13 cellular contexts compared by ENCODE assay signal in genomic region chr5:37834542-37835399, GRCh38. TPM values are rescaled to one million over a fixed set of nuclear protein-coding genes. Genes with fewer than 3 reads are reported as not detected.
DNase-seq lines count a peak whose midpoint lies in the region; ATAC-seq, FAIRE-seq and TF ChIP-seq lines count a peak whose summit lies in the region.
"Had no signal": no experiment of that assay in that cellular context is flagged by ENCODE, and none has a peak within 500 bp of the region (broad histone marks: within the 10 kb centered on the region; RNA-seq: fewer than 3 reads in every experiment).

No MANE protein-coding gene starts in this region.

- H4K91ac ChIP-seq in H1 (replicated peaks; ENCODE audit: insufficient read length, low read length) = no peak overlapping the region

- H2AFZ ChIP-seq in H1 (ENCODE audit: low read length) = peak overlapping the region; percentile 35; the same call in 1 of the 2 replicates

- TF ChIP-seq EP300 in H1 (IDR thresholded peaks at IDR 0.05; ENCODE audit: borderline replicate concordance in 1 of 2, low read depth in 2 of 2, low read length in 2 of 2) = no peak

- no peak for TF ChIP-seq POLR2A in H1 (IDR thresholded peaks at IDR 0.05; ENCODE audit: control extremely low read depth in 1 of 2, low read depth in 2 of 2, low read length in 2 of 2)

- H2BK15ac ChIP-seq in H1 (ENCODE audit: low read length) = no peak overlapping the region

- H2BK12ac ChIP-seq in H1 (ENCODE audit: low read depth, low read length) = peak overlapping the region; percentile 77; the same call in 1 of the 2 replicates

- peak; percentile 2 to 28; a peak in 3 of 4 replicates for TF ChIP-seq RAD21 in H1 (IDR thresholded peaks at IDR 0.05 in 1 of 2, conservative IDR thresholded peaks at IDR 0.05 in 1 of 2; ENCODE audit: low read depth in 2 of 2, low read length in 2 of 2)

- H3K4me1 Mint-ChIP-seq in stimulated activated naive CD8-positive, alpha-beta T cell treated with anti-CD3 and anti-CD28 coated beads, Interleukin-15, amount 100 ng/mL, for 72 hours = peaks cover 49% of the 10 kb centered on the region
- peaks cover 75% of the 10 kb centered on the region for H3K4me1 Mint-ChIP-seq in nephron progenitor cell

- no peaks in the 10 kb centered on the region; a peak in 1 of 4 replicates for H3K9me3 ChIP-seq in H1 (ENCODE audit: insufficient read depth in 2 of 2, low read depth in 1 of 2, low read length in 1 of 2)
- H3K9me3 ChIP-seq in mucosa of descending colon = no peaks in the 10 kb centered on the region
- H3K9me3 ChIP-seq in kidney (ENCODE audit: control insufficient read depth in 1 of 2, low read length in 2 of 2) = no peaks in the 10 kb centered on the region

- peak overlapping the region; percentile 9 for H3K18ac ChIP-seq in H1 (ENCODE audit: extremely low read depth, low read length)

- H3K36me3 ChIP-seq in H1 (ENCODE audit: control insufficient read depth in 2 of 4, insufficient read depth in 4 of 4, low read length in 3 of 4) (peaks cover 0 to 6% (median 0%) of the 10 kb centered on the region in 4 experiments; a peak in 1 of 8 replicates), mucosa of descending colon (ENCODE audit: low read depth) (no peaks in the 10 kb centered on the region), kidney (ENCODE audit: control insufficient read depth in 1 of 2, insufficient read depth in 2 of 2, low read length in 2 of 2) (no peaks in the 10 kb centered on the region)
- H3K36me3 ChIP-seq: BLaER1 had no signal

- H3K27me3 ChIP-seq in H1 (replicated peaks in 1 of 4; ENCODE audit: control insufficient read depth in 3 of 4, extremely low read depth in 1 of 4, insufficient read depth in 3 of 4, low read length in 3 of 4) = peaks cover 50 to 71% (median 68%) of the 10 kb centered on the region in 4 experiments

- peaks cover 97% of the 10 kb centered on the region for H3K27me3 Mint-ChIP-seq in stimulated activated naive CD8-positive, alpha-beta T cell treated with anti-CD3 and anti-CD28 coated beads, Interleukin-15, amount 100 ng/mL, for 72 hours
- H3K27me3 Mint-ChIP-seq in nephron progenitor cell (ENCODE audit: low read depth, poor library complexity) = peaks cover 71% of the 10 kb centered on the region

- peaks cover 0 to 25% (median 14%) of the 10 kb centered on the region in 4 experiments; a peak in 6 of 7 replicates for H3K4me1 ChIP-seq in H1 (replicated peaks in 1 of 4; ENCODE audit: control insufficient read depth in 3 of 4, insufficient read depth in 4 of 4, low read length in 3 of 4)
- H3K4me1 ChIP-seq in mucosa of descending colon (ENCODE audit: low read depth) = peaks cover 6% of the 10 kb centered on the region
- peaks cover 0 to 18% of the 10 kb centered on the region in 2 donors for H3K4me1 ChIP-seq in kidney (ENCODE audit: control insufficient read depth in 1 of 2, insufficient read depth in 1 of 2, low read depth in 1 of 2, low read length in 2 of 2)

- H3K9me3 Mint-ChIP-seq in stimulated activated naive CD8-positive, alpha-beta T cell treated with anti-CD3 and anti-CD28 coated beads, Interleukin-15, amount 100 ng/mL, for 72 hours = no peaks in the 10 kb centered on the region
- H3K9me3 Mint-ChIP-seq in nephron progenitor cell = no peaks in the 10 kb centered on the region

- FAIRE-seq in H1 (lab: Jason Lieb, UNC) (no peak), kidney (lab: Jason Lieb, UNC) (no peak)
- FAIRE-seq: RCC 7860 had no signal

- H3K79me2 ChIP-seq in H1 (ENCODE audit: control insufficient read depth in 1 of 2, insufficient read depth in 2 of 2, low read length in 2 of 2) = no peaks in the 10 kb centered on the region

- intact Hi-C loops in mucosa of descending colon (cut with DNase I, micrococcal nuclease) (loop anchor here in 1 of 2 donors (5.0 kb wide), 1 partner anchor 353 kb away; no protein-coding TSS in a partner anchor), kidney (cut with DNase I) (loop anchor here (5.0 kb wide), 2 partner anchors 353 to 363 kb away; no protein-coding TSS in a partner anchor)

- no peaks in the 10 kb centered on the region for H4K20me1 ChIP-seq in H1 (replicated peaks in 1 of 2; ENCODE audit: control insufficient read depth in 1 of 2, insufficient read depth in 2 of 2, low read length in 2 of 2)
- H4K20me1 ChIP-seq: BLaER1 had no signal

- no peak overlapping the region for H4K5ac ChIP-seq in H1 (ENCODE audit: insufficient read length, low read depth, low read length)

- no peak overlapping the region for H3K14ac ChIP-seq in H1 (ENCODE audit: insufficient read length)

- no peak overlapping the region for H2AK5ac ChIP-seq in H1 (ENCODE audit: low read depth, low read length)

- H3K56ac ChIP-seq in H1 (replicated peaks; ENCODE audit: insufficient read length, low read depth, low read length) = no peak overlapping the region

- POLR2A ChIA-PET in H1 (lab: Charles Lee; ENCODE audit: partially characterized antibody) = interaction anchor here (0.6 kb wide), 1 partner anchor 433 kb away, joined by 3 read pairs; no protein-coding TSS in a partner anchor

- no peaks in the 10 kb centered on the region for H3K79me1 ChIP-seq in H1 (ENCODE audit: low read depth, low read length)

- H3K4me3 ChIP-seq in H1 (ENCODE audit: extremely low read depth in 1 of 4, insufficient read depth in 2 of 4, low read depth in 3 of 4, low read length in 4 of 4) (peak overlapping the region; percentile 23 to 59 (median 44)), mucosa of descending colon (no peak overlapping the region), kidney (ENCODE audit: low read length in 2 of 2) (no peak overlapping the region)
- H3K4me3 ChIP-seq: BLaER1 had no signal

- no peak overlapping the region for H4K8ac ChIP-seq in H1 (ENCODE audit: extremely low read depth, insufficient read depth, low read length)

- H3K9ac ChIP-seq in H1 (replicated peaks in 1 of 4; ENCODE audit: extremely low read depth in 1 of 4, low read depth in 3 of 4, low read length in 3 of 4) (no peak overlapping the region), kidney (ENCODE audit: low read length in 2 of 2) (no peak overlapping the region)
- H3K9ac ChIP-seq: BLaER1 had no signal

- H3K27ac ChIP-seq in H1 (ENCODE audit: low read depth, low read length) = no peak overlapping the region
- no peak overlapping the region for H3K27ac ChIP-seq in kidney (ENCODE audit: low read depth in 2 of 2, low read length in 2 of 2)
- H3K27ac ChIP-seq: BLaER1 had no signal

- H3K4me2 ChIP-seq in H1 (ENCODE audit: insufficient read depth in 1 of 2, low read depth in 2 of 2, low read length in 2 of 2) = peak overlapping the region; percentile 86 to 87
- H3K4me2 ChIP-seq: BLaER1 had no signal

- 3% methylated on average over 31 of the region's 65 CpGs; no CpG with 5 or more reads in 1 of the 2 experiments for WGBS in H1 (ENCODE audit: extremely low coverage in 1 of 2, insufficient coverage in 1 of 2, insufficient read length in 1 of 2, insufficient replicate concordance in 2 of 2, low coverage in 1 of 2, low lambda C conversion rate in 2 of 2, missing lambda C conversion rate in 1 of 2), 2 experiments

- peaks cover 20% of the 10 kb centered on the region for H3K23me2 ChIP-seq in H1 (ENCODE audit: low read depth, low read length)

- TF ChIP-seq CTCF in H1 (IDR thresholded peaks at IDR 0.05; ENCODE audit: control extremely low read depth in 1 of 3, insufficient read depth in 1 of 3, low read depth in 1 of 3, low read length in 3 of 3) (peak in 1 of 3 experiments; percentile 14; a peak in 1 of 4 replicates), nephron progenitor cell (IDR thresholded peaks at IDR 0.05) (no peak), mucosa of descending colon (IDR thresholded peaks at IDR 0.05) (no peak), kidney (IDR thresholded peaks at IDR 0.05; ENCODE audit: borderline replicate concordance, extremely low read depth, insufficient read depth) (no peak)

- no peak overlapping the region for H3K23ac ChIP-seq in H1 (ENCODE audit: insufficient read length)

- H3K4me3 Mint-ChIP-seq in stimulated activated naive CD8-positive, alpha-beta T cell treated with anti-CD3 and anti-CD28 coated beads, Interleukin-15, amount 100 ng/mL, for 72 hours = peak overlapping the region in 1 of 2 donors; percentile 35
- H3K4me3 Mint-ChIP-seq in nephron progenitor cell = peak overlapping the region; percentile 94

- no peak for ATAC-seq in stimulated activated naive CD8-positive, alpha-beta T cell treated with anti-CD3 and anti-CD28 coated beads, Interleukin-15, Interleukin-2, amounts not matched to agents 100 U/mL and 50 U/mL, for 24 hours
- ATAC-seq in stimulated activated naive CD8-positive, alpha-beta T cell treated with anti-CD3 and anti-CD28 coated beads, Interleukin-15, amount 100 ng/mL, for 72 hours = no peak
- ATAC-seq in GM21360 (IDR thresholded peaks at IDR 0.05; ENCODE audit: unreplicated experiment) (no peak), mucosa of descending colon (no peak), GM21737 (IDR thresholded peaks at IDR 0.05; ENCODE audit: unreplicated experiment) (no peak)
- ATAC-seq: sciatic nerve had no signal

- H3K36me3 Mint-ChIP-seq in nephron progenitor cell (ENCODE audit: low read depth) = peaks cover 42% of the 10 kb centered on the region

- no peak overlapping the region for H3K27ac Mint-ChIP-seq in stimulated activated naive CD8-positive, alpha-beta T cell treated with anti-CD3 and anti-CD28 coated beads, Interleukin-15, amount 100 ng/mL, for 72 hours
- no peak overlapping the region for H3K27ac Mint-ChIP-seq in nephron progenitor cell

- no peak overlapping the region for H3K4ac ChIP-seq in H1 (replicated peaks; ENCODE audit: insufficient read length, low read depth, low read length)

- no peak overlapping the region for H2BK5ac ChIP-seq in H1 (ENCODE audit: low read depth, low read length)

- no peak overlapping the region for H2BK120ac ChIP-seq in H1 (replicated peaks; ENCODE audit: low read depth, low read length)

- peak; percentile 4 for DNase-seq in stimulated activated naive CD8-positive, alpha-beta T cell treated with anti-CD3 and anti-CD28 coated beads, Interleukin-15, Interleukin-2, amounts not matched to agents 100 U/mL and 50 U/mL, for 24 hours
- DNase-seq in stimulated activated naive CD8-positive, alpha-beta T cell treated with anti-CD3 and anti-CD28 coated beads, Interleukin-15, amount 100 ng/mL, for 72 hours = no peak
- peak in 1 of 2 experiments; percentile 71 for DNase-seq in H1 (ENCODE audit: low read depth in 1 of 2, low spot score in 2 of 2)
- DNase-seq in nephron progenitor cell = peak; percentile 57
- DNase-seq in mucosa of descending colon = no peak
- no peak for DNase-seq in kidney
- DNase-seq: activated CD4-positive, CD25-positive, alpha-beta regulatory T cell; effector CD4-positive, alpha-beta T cell had no signal

- CTCF ChIA-PET in H1 (lab: Charles Lee; ENCODE audit: partially characterized antibody) = interaction anchor here (0.7 to 3.2 kb wide), 9 partner anchors 9 to 366 kb away, joined by 3 to 36 read pairs (median 4); no protein-coding TSS in a partner anchor

- peak overlapping the region; percentile 32; the same call in 1 of the 2 replicates for H2BK20ac ChIP-seq in H1 (ENCODE audit: low read length)

RNA-seq across cellular contexts. Expression of gene GDNF, which starts 5.1 kb away (rescaled TPM):
- 1.7 and 2.0 TPM in 2 replicates for total RNA-seq in H1 (2021; fragmentation: NEBNext Ultra II Directional; extraction: Animal tissue kit (Norgen Biotek cat#: 25700))
- polyA plus RNA-seq in H1 (2011; rRNA removed) = 0.15 and 0.31 TPM in 2 replicates
- 0.22 TPM for polyA plus RNA-seq in H1 (2011; cell fraction: cytosol; rRNA removed)
- 0.43 TPM for polyA plus RNA-seq in H1 (2011; cell fraction: nucleus; rRNA removed)
- polyA plus RNA-seq in H1 (2012, experiment 1 of 2) = 0.33 to 0.62 TPM (median 0.38 TPM) in 4 replicates
- 0.14 TPM for polyA plus RNA-seq in H1 (2012, experiment 2 of 2)
- polyA plus RNA-seq in H1 (2013, experiment 1 of 2) = 0.89 TPM
- 0.46 TPM for polyA plus RNA-seq in H1 (2013, experiment 2 of 2)
- 0.15 and 0.47 TPM in 2 replicates for polyA minus RNA-seq in H1 (2011; rRNA and poly(A)+ RNA removed)
- polyA minus RNA-seq in H1 (2011; cell fraction: cytosol; rRNA and poly(A)+ RNA removed) = not detected
- 0.70 TPM for polyA minus RNA-seq in H1 (2011; cell fraction: nucleus; rRNA and poly(A)+ RNA removed)
- total RNA-seq in mucosa of descending colon = 10 to 100 TPM in 1 of 3 donors, under 1 TPM in 2; 0.64 to 17.3 (median 0.94) TPM
- 0.88 TPM for total RNA-seq in kidney
- polyA plus RNA-seq in kidney (ENCODE audit: insufficient read depth, low read depth, low replicate concordance) = 0.34 TPM
- total RNA-seq: sciatic nerve had no signal

Comparison
In these comparisons a context has a peak if more than half of its experiments do, and no peak if none do; other contexts are left out.
1. DNase-seq: peak in stimulated activated naive CD8-positive, alpha-beta T cell treated with anti-CD3 and anti-CD28 coated beads, Interleukin-15, Interleukin-2, amounts not matched to agents 100 U/mL and 50 U/mL, for 24 hours (single experiment) and nephron progenitor cell (single experiment); none in stimulated activated naive CD8-positive, alpha-beta T cell treated with anti-CD3 and anti-CD28 coated beads, Interleukin-15, amount 100 ng/mL, for 72 hours (0 of 2), mucosa of descending colon (0 of 3) and kidney (single experiment).
2. H3K4me3 ChIP-seq: peak in H1 (4 of 4); none in mucosa of descending colon (single experiment) and kidney (0 of 2).